In the genomic region with DNA sequence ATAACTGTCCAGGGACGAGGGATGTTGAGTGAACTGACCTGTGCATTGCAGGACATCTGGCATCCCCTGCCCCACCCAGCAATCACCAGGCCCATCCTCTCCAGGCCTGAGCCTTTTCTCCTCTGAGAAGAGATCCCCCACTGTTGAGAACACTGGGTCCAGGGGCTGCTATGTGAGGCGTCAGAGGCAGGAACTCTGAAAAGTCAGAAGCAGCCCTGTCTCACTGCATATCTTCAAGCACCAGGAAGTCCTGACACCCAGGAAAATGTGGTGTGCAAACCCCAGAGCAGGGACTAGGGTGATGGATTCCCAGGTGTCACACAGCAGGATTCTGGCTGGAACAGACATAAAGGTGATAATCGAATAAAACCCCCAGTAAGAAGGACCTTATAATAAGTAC, we compare ENCODE assay signal across 25 cellular contexts. TPM values are rescaled to one million over a fixed set of nuclear protein-coding genes. Genes with fewer than 3 reads are reported as not detected.
"Had no signal": no experiment of that assay in that cellular context is flagged by ENCODE, and none has a peak within 500 bp of the region (broad histone marks: within the 10 kb centered on the region; RNA-seq: fewer than 3 reads in every experiment).

No MANE protein-coding gene starts in this region.

- ATAC-seq: Right ventricle myocardium inferior, T-cell had no signal

- DNase-seq: activated CD4-positive, alpha-beta memory T cell treated with anti-CD3 and anti-CD28 coated beads for 36 hours; activated CD4-positive, alpha-beta T cell treated with anti-CD3 and anti-CD28 coated beads, Interleukin-2, amount 10 ng/mL, durations not matched to agents 7 days and 5 days; activated CD4-positive, CD25-positive, alpha-beta regulatory T cell; activated CD8-positive, alpha-beta memory T cell treated with anti-CD3 and anti-CD28 coated beads for 24 hours; activated gamma-delta T cell; activated naive CD4-positive, alpha-beta T cell treated with anti-CD3 and anti-CD28 coated beads for 36 hours; activated T-cell treated with anti-CD3 and anti-CD28 coated beads, Interleukin-2, amount 50 U/mL, for 48 hours; amygdala; NCI-H1048; NCI-H146; NCI-H187 treated with DMSO at 0.1 percent for 48 hours; NCI-H2081 treated with DMSO at 0.1 percent for 48 hours; NCI-H2171 treated with DMSO at 0.1 percent for 48 hours; NCI-H226; NCI-H526 treated with DMSO at 0.1 percent for 48 hours; NK-92 treated with Interleukin-12 subunit alpha and Interleukin-12 subunit beta, amount 100 ng/mL, for 24 hours; RPMI8226; T-cell; T-helper 2 cell; T1000 had no signal

- H3K27ac ChIP-seq: cardiac muscle cell, SK-N-MC had no signal

- H3K36me3 ChIP-seq: cardiac muscle cell had no signal

- H3K4me3 ChIP-seq: cardiac muscle cell, SK-N-MC had no signal

- H3K27me3 ChIP-seq: cardiac muscle cell had no signal

- FAIRE-seq: astrocyte had no signal

RNA-seq across cellular contexts. Expression of a gene that starts 19.8 kb away (rescaled TPM):
- total RNA-seq: activated CD4-positive, alpha-beta memory T cell treated with anti-CD3 and anti-CD28 coated beads for 36 hours; activated CD4-positive, alpha-beta T cell treated with anti-CD3 and anti-CD28 coated beads, Interleukin-2, amount 10 ng/mL, durations not matched to agents 7 days and 5 days; activated naive CD4-positive, alpha-beta T cell treated with anti-CD3 and anti-CD28 coated beads for 36 hours; NCI-H460; Right ventricle myocardium inferior had no signal
